In the genomic region with DNA sequence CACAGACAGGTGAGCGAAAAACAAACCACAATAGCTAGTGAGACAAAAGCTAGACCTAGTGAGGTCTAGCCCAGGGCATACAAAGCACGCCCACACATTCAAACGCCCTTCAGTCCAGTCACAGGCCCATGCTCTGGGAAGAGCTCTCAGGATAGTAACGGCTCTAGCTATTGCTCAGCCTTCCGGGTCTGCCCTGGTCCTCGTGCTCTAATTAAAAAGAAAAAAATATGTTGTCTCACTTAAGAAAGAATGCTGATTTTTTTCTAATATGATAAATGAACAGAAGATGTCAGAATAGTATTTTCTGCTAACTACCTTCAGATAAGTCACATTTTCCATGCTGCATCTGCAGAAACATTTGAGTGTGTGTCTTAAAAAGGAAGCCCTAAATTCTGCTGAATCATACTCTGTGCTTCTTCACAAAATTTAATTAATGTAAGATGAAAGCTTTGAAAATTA, we compare ENCODE assay signal across 9 cellular contexts.
DNase-seq lines count a peak whose midpoint lies in the region; ATAC-seq and TF ChIP-seq lines count a peak whose summit lies in the region.
"Had no signal": no experiment of that assay in that cellular context is flagged by ENCODE, and none has a peak within 500 bp of the region (broad histone marks: within the 10 kb centered on the region; RNA-seq: fewer than 3 reads in every experiment).

No MANE protein-coding gene starts in this region.

- H3K9me3 Mint-ChIP-seq in MCF 10A (ENCODE audit: unreplicated experiment) (peaks cover 4% of the 10 kb centered on the region), mesothelial cell of epicardium (peaks cover 9% of the 10 kb centered on the region)

- CTCF ChIA-PET in IMR-90 (lab: Yijun Ruan, JAX): interaction anchor here (0.9 kb wide), 1 partner anchor 49 kb away, joined by 3 read pairs; no protein-coding TSS in a partner anchor
- CTCF ChIA-PET in MCF 10A (lab: Yijun Ruan, JAX): interaction anchor here (0.6 kb wide), 1 partner anchor 269 kb away, joined by 3 read pairs; no protein-coding TSS in a partner anchor

- H3K27ac ChIP-seq in IMR-90 (ENCODE audit: insufficient read depth, low read length): no peak overlapping the region; the same call in 1 of the 2 replicates

- POLR2A ChIA-PET in IMR-90 (lab: Charles Lee; ENCODE audit: unreplicated experiment) (no interaction called here), MCF 10A (lab: Yijun Ruan, JAX) (interaction anchor here (1.1 kb wide), 1 partner anchor 14 kb away, joined by 4 read pairs; no protein-coding TSS in a partner anchor)

- H3K36me3 ChIP-seq in IMR-90 (ENCODE audit: control insufficient read depth, insufficient read depth, low read length): peaks cover 9% of the 10 kb centered on the region

- no peak overlapping the region for H3K4me3 Mint-ChIP-seq in MCF 10A (ENCODE audit: unreplicated experiment)
- no peak overlapping the region for H3K4me3 Mint-ChIP-seq in mesothelial cell of epicardium

- no peak overlapping the region for H2AK9ac ChIP-seq in IMR-90 (replicated peaks; ENCODE audit: low read depth, low read length, poor library complexity)

- 0 out of 2 replicates have a peak overlapping the region, but pooled peaks have one; percentile 56 for H3K23ac ChIP-seq in IMR-90 (ENCODE audit: low read depth, low read length)

- H3K9ac ChIP-seq in IMR-90 (ENCODE audit: low read depth, low read length): no peak overlapping the region

- H4K8ac ChIP-seq in IMR-90 (ENCODE audit: low read depth in 2 of 2, low read length in 2 of 2): peak overlapping the region; percentile 31 to 66; a peak in 1 of 4 replicates

- H3K36me3 Mint-ChIP-seq in MCF 10A (ENCODE audit: insufficient read depth, unreplicated experiment): peaks cover 7% of the 10 kb centered on the region
- H3K36me3 Mint-ChIP-seq in mesothelial cell of epicardium: peaks cover 16% of the 10 kb centered on the region

- peak overlapping the region; percentile 9; the same call in 1 of the 2 replicates for H4K91ac ChIP-seq in IMR-90 (ENCODE audit: insufficient read depth, low read depth, low read length)

- peak overlapping the region; percentile 9; the same call in 1 of the 2 replicates for H4K5ac ChIP-seq in IMR-90 (ENCODE audit: low read depth, low read length)

- no peak for TF ChIP-seq RAD21 in IMR-90 (IDR thresholded peaks at IDR 0.05; ENCODE audit: low read length)

- dilution Hi-C loops in IMR-90 (cut with HindIII; ENCODE audit: low sequenced_read_pairs, unreplicated experiment): no loop called here

- H2BK15ac ChIP-seq in IMR-90 (ENCODE audit: low read depth, low read length): 0 out of 3 replicates have a peak overlapping the region, but pooled peaks have one; percentile 78

- no peaks in the 10 kb centered on the region; a peak in 1 of 4 replicates for H3K79me1 ChIP-seq in IMR-90 (ENCODE audit: low read depth in 1 of 2, low read length in 2 of 2)

- H3K18ac ChIP-seq in IMR-90 (ENCODE audit: low read depth, low read length): no peak overlapping the region

- H2BK120ac ChIP-seq in IMR-90 (ENCODE audit: low read depth, low read length): peak overlapping the region; percentile 83

- H2BK5ac ChIP-seq in IMR-90 (ENCODE audit: low read depth, low read length, poor library complexity, severe bottlenecking): peak overlapping the region; percentile 24

- H3K27me3 Mint-ChIP-seq in MCF 10A (ENCODE audit: insufficient read depth, unreplicated experiment) (no peaks in the 10 kb centered on the region), mesothelial cell of epicardium (ENCODE audit: low read depth) (no peaks in the 10 kb centered on the region)

- intact Hi-C loops in IMR-90 (cut with micrococcal nuclease): no loop called here
- intact Hi-C loops in MCF 10A (cut with micrococcal nuclease): no loop called here

- H3K4me1 Mint-ChIP-seq in MCF 10A (ENCODE audit: insufficient read depth, unreplicated experiment) (peaks cover 17% of the 10 kb centered on the region), mesothelial cell of epicardium (peaks cover 41% of the 10 kb centered on the region)

- no peak overlapping the region for H2AFZ ChIP-seq in IMR-90 (replicated peaks; ENCODE audit: low read length, poor library complexity)

- DNase-seq in AG08395 (ENCODE audit: low spot score) (peak; percentile 56), IMR-90 (peak; percentile 34), MCF 10A (ENCODE audit: unreplicated experiment) (peak; percentile 45), mesothelial cell of epicardium (ENCODE audit: low spot score in 2 of 2, unreplicated experiment in 2 of 2) (no peak), NCI-H2171 (lab: John Stamatoyannopoulos, UW) (no peak), kidney tubule cell (ENCODE audit: low spot score) (no peak)
- no peak for DNase-seq in activated CD4-positive, CD25-positive, alpha-beta regulatory T cell (lab: John Stamatoyannopoulos, UW)
- DNase-seq: effector CD8-positive, alpha-beta T cell had no signal

- peak overlapping the region; percentile 45; the same call in 1 of the 2 replicates for H3K4ac ChIP-seq in IMR-90 (ENCODE audit: low read depth, low read length)

- H3K27ac Mint-ChIP-seq in MCF 10A (ENCODE audit: low read depth, unreplicated experiment) (no peak overlapping the region), mesothelial cell of epicardium (peak overlapping the region; percentile 83)

- no peak for ATAC-seq in IMR-90 (ENCODE audit: low read depth)
- ATAC-seq in HG03432 (IDR thresholded peaks at IDR 0.05; ENCODE audit: unreplicated experiment): no peak

- no peak for TF ChIP-seq POLR2A in IMR-90 (IDR thresholded peaks at IDR 0.05; ENCODE audit: low read depth, low read length)

- no peak overlapping the region for H3K56ac ChIP-seq in IMR-90 (ENCODE audit: extremely low read depth, insufficient read depth, low read length)

- no peaks in the 10 kb centered on the region; the same call in 1 of the 2 replicates for H3K9me3 ChIP-seq in IMR-90 (ENCODE audit: control insufficient read depth, insufficient read depth, low read length)

- H3K14ac ChIP-seq in IMR-90 (replicated peaks; ENCODE audit: low read depth, low read length): peak overlapping the region; percentile 68; the same call in 1 of the 2 replicates

- H3K9me1 ChIP-seq in IMR-90 (ENCODE audit: insufficient read depth, low read length): peaks cover 6% of the 10 kb centered on the region; the same call in 1 of the 2 replicates

- 80% methylated on average over 1 of the region's 6 CpGs; no CpG with 5 or more reads in 1 of the 2 experiments for WGBS in IMR-90 (ENCODE audit: extremely low coverage in 2 of 2, insufficient read length in 1 of 2), 2 experiments

- no peak overlapping the region for H3K4me3 ChIP-seq in IMR-90 (ENCODE audit: insufficient read depth, low read depth, low read length)

- in situ Hi-C loops in IMR-90 (cut with MboI; ENCODE audit: low sequenced_read_pairs): no loop called here

- H2BK20ac ChIP-seq in IMR-90 (ENCODE audit: low read depth, low read length): peak overlapping the region; percentile 69

- H2AK5ac ChIP-seq in IMR-90 (ENCODE audit: low read depth, low read length): peak overlapping the region; percentile 51; the same call in 1 of the 2 replicates

- peaks cover 14% of the 10 kb centered on the region for H3K4me1 ChIP-seq in IMR-90 (ENCODE audit: control insufficient read depth, insufficient read depth, low read length)

- BruUV-seq in IMR-90 (replicated peaks; lab: Mats Ljungman, UMichigan) (no TSS peak), MCF 10A (replicated peaks; lab: Mats Ljungman, UMichigan) (no TSS peak)

- no peak overlapping the region for H3K4me2 ChIP-seq in IMR-90 (ENCODE audit: low read depth, low read length)

- TF ChIP-seq CTCF in IMR-90 (conservative IDR thresholded peaks at IDR 0.05; ENCODE audit: low read depth, low read length) (no peak), MCF 10A (IDR thresholded peaks at IDR 0.05; ENCODE audit: unreplicated experiment) (no peak), mesothelial cell of epicardium (IDR thresholded peaks at IDR 0.05; ENCODE audit: unreplicated experiment) (no peak)

- H4K20me1 ChIP-seq in IMR-90 (ENCODE audit: insufficient read depth, low read length): peaks cover 3% of the 10 kb centered on the region; the same call in 1 of the 2 replicates

- no peaks in the 10 kb centered on the region for H3K27me3 ChIP-seq in IMR-90 (ENCODE audit: control insufficient read depth, insufficient read depth, low read length)

TF ChIP-seq in IMR-90, 13 proteins besides CTCF, POLR2A, EP300 and RAD21:
- TF ChIP-seq USF2 (IDR thresholded peaks at IDR 0.05; ENCODE audit: low read depth, low read length): no peak
- no peak for TF ChIP-seq NFE2L2 (IDR thresholded peaks at IDR 0.05; ENCODE audit: low read depth, low read length)
- TF ChIP-seq MAZ (IDR thresholded peaks at IDR 0.05; ENCODE audit: borderline replicate concordance, low read depth, low read length): no peak
- TF ChIP-seq BHLHE40 (IDR thresholded peaks at IDR 0.05; ENCODE audit: low read depth, low read length): no peak
- TF ChIP-seq MAFK (IDR thresholded peaks at IDR 0.05; ENCODE audit: low read depth, low read length): no peak

Comparison
In these comparisons a context has a peak if more than half of its experiments do, and no peak if none do; other contexts are left out.
1. DNase-seq: peak in AG08395 (single experiment), IMR-90 (single experiment) and MCF 10A (single experiment); none in mesothelial cell of epicardium (0 of 2), NCI-H2171 (single experiment), kidney tubule cell (single experiment) and activated CD4-positive, CD25-positive, alpha-beta regulatory T cell (0 of 4).